ENCODE assay signal across 8 cellular contexts in the genomic region with DNA sequence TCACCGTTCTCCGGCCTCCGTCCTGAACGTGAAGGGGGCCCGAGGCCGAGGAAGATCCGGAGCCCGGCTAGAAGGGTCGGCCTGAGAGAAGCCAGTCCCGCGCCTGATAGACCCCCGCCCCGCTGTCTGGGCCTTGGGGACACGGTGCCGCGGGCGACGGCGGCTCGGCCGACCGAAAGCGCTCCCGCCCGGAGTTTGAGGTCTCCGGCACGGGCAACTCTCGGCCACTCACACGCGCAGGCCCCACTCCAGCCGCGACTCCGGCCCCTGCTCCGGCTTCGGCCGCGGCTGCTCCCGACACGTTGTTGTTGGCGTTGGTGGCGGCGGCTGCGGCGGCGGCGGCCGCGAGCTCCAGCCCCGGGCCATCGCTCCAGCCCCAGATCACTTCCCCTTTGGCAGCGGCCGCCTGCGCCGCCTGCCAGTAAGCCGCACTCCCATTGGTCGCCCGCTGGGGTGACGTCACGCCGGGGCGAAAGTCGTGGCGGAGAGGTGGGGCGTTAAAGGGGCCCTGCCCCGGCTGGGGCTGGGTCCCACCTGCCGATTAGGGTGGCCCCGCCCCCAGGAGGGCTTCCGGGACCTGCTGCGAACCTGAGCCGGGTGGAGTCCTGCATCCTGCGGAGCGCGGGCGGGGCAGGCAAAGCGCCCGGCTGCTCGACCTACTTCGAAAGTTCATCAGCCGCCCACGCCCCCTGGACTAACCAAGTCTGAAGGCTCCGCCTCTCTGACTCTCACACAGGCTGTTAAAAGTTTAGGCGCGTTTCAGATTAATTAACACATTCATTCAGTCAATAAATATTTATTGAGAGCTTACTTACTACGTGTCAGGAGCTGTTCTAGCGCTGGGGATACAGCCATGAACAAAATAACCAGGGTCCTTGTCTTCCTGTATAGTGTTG. TPM values are rescaled to one million over a fixed set of nuclear protein-coding genes. Genes with fewer than 3 reads are reported as not detected.
A peak's percentile ranks its signal among the peaks of the same experiment; 100 is the strongest.
DNase-seq lines count a peak whose midpoint lies in the region; ATAC-seq lines count a peak whose summit lies in the region.

A gene with protein sequence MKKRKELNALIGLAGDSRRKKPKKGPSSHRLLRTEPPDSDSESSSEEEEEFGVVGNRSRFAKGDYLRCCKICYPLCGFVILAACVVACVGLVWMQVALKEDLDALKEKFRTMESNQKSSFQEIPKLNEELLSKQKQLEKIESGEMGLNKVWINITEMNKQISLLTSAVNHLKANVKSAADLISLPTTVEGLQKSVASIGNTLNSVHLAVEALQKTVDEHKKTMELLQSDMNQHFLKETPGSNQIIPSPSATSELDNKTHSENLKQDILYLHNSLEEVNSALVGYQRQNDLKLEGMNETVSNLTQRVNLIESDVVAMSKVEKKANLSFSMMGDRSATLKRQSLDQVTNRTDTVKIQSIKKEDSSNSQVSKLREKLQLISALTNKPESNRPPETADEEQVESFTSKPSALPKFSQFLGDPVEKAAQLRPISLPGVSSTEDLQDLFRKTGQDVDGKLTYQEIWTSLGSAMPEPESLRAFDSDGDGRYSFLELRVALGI (minus strand): TSS at position 388 of the 896 bp plus-strand sequence. CDS start 1,027 bp downstream, outside the sequence.

- CTCF ChIA-PET in CD8-positive, alpha-beta memory T cell (lab: Charles Lee) = interaction anchor here (1.2 to 1.5 kb wide), 2 partner anchors 10 to 111 kb away, joined by 3 read pairs; no protein-coding TSS in a partner anchor
- CTCF ChIA-PET in activated CD8-positive, alpha-beta memory T cell treated with anti-CD3 and anti-CD28 coated beads for 36 hours (lab: Charles Lee) = interaction anchor here (0.7 to 1.0 kb wide), 2 partner anchors 41 to 235 kb away, joined by 3 to 4 read pairs; no protein-coding TSS in a partner anchor

- peaks cover 0 to 41% (median 9%) of the 10 kb centered on the region in 3 donors for H3K36me3 Mint-ChIP-seq in CD8-positive, alpha-beta memory T cell

- H3K27me3 ChIP-seq in CD8-positive, alpha-beta memory T cell (ENCODE audit: insufficient read depth, low read length, poor library complexity, severe bottlenecking) = no peaks in the 10 kb centered on the region

- POLR2A ChIA-PET in CD8-positive, alpha-beta memory T cell (lab: Charles Lee) = no interaction called here
- POLR2A ChIA-PET in activated CD8-positive, alpha-beta memory T cell treated with anti-CD3 and anti-CD28 coated beads for 36 hours (lab: Charles Lee) = interaction anchor here (1.5 kb wide), 1 partner anchor 52 kb away, joined by 7 read pairs; no protein-coding TSS in a partner anchor

- peak; percentile 99 to 100 (median 99) for DNase-seq in CD8-positive, alpha-beta memory T cell
- peak; percentile 65 for DNase-seq in HS-5 (ENCODE audit: low read depth)
- DNase-seq in NK-92 treated with Interleukin-12 subunit alpha and Interleukin-12 subunit beta, amount 100 ng/mL, for 24 hours (lab: John Stamatoyannopoulos, UW) = peak; percentile 97
- peak; percentile 99 for DNase-seq in effector CD8-positive, alpha-beta T cell (lab: John Stamatoyannopoulos, UW)
- DNase-seq in lung microvascular endothelial cell (ENCODE audit: low read depth in 2 of 2) = peak; percentile 91 to 95
- DNase-seq in stimulated activated CD4-positive, alpha-beta T cell treated with anti-CD3 and anti-CD28 coated beads, TNF-alpha, amount 100 ng/mL, for 48 hours (ENCODE audit: low read depth in 3 of 3) = peak; percentile 98

- H3K36me3 ChIP-seq in CD8-positive, alpha-beta memory T cell (ENCODE audit: insufficient read depth, low read length) = peaks cover 15% of the 10 kb centered on the region

- peak within 1 kb of the TSS; percentile 90 for H3K27ac ChIP-seq in CD8-positive, alpha-beta memory T cell (ENCODE audit: low read depth, low read length)

- peaks cover 0 to 2% of the 10 kb centered on the region in 2 donors for H3K27me3 Mint-ChIP-seq in CD8-positive, alpha-beta memory T cell

- peaks cover 36% of the 10 kb centered on the region for H3K4me1 ChIP-seq in CD8-positive, alpha-beta memory T cell (ENCODE audit: insufficient read depth, low read length)

- peak within 1 kb of the TSS; percentile 89 to 96 (median 92) for H3K27ac Mint-ChIP-seq in CD8-positive, alpha-beta memory T cell

- H3K4me3 ChIP-seq in CD8-positive, alpha-beta memory T cell (ENCODE audit: low read length) = peak within 1 kb of the TSS; percentile 89

- ATAC-seq in GM19468 (IDR thresholded peaks at IDR 0.05; ENCODE audit: extremely low read depth, unreplicated experiment) = peak; percentile 97

- H3K4me1 Mint-ChIP-seq in CD8-positive, alpha-beta memory T cell = peaks cover 42 to 51% (median 43%) of the 10 kb centered on the region in 3 donors

- H3K4me3 Mint-ChIP-seq in CD8-positive, alpha-beta memory T cell = peak within 1 kb of the TSS; percentile 86 to 94 (median 90)

- H3K9me3 ChIP-seq in CD8-positive, alpha-beta memory T cell (ENCODE audit: low read length) = no peaks in the 10 kb centered on the region

- H3K9me3 Mint-ChIP-seq in CD8-positive, alpha-beta memory T cell = no peaks in the 10 kb centered on the region

RNA-seq across cellular contexts. Expression of the gene that starts here (rescaled TPM):
- 10 to 100 TPM; 41.2 to 43.5 TPM for total RNA-seq in CD8-positive, alpha-beta memory T cell
- polyA plus RNA-seq in CD8-positive, alpha-beta memory T cell = 135 TPM
- total RNA-seq in activated CD8-positive, alpha-beta memory T cell treated with anti-CD3 and anti-CD28 coated beads for 36 hours = 10 to 100 TPM; 44.9 to 45.6 TPM
- total RNA-seq in lung microvascular endothelial cell = 44.7 and 65.7 TPM in 2 replicates

Comparison
In these comparisons a context has a peak if more than half of its experiments do, and no peak if none do; other contexts are left out.
1. Peak in every context shown above with its lines: DNase-seq, ATAC-seq, H3K4me3 ChIP-seq and H3K27ac ChIP-seq.